ENCODE assay signal across 15 cellular contexts in the genomic region with DNA sequence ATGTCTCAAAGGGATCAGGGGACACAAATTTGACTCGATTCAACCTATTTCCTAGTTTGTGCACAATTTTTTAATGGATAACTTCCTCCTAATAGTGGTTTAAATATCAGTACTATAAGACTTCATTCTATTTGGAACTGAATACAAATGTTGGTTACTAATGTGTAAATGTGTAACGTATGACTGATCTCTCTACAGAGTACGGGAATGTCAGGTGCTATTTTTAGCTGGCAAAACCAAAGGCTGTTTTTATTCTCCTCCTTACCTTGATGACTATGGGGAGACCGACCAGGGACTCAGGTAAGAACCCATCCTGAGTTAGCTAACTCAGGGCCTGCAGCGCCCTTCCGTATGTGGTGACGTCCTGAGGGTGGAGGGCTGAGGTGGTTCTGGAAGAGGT. TPM values are rescaled to one million over a fixed set of nuclear protein-coding genes. Genes with fewer than 3 reads are reported as not detected.
"Had no signal": no experiment of that assay in that cellular context is flagged by ENCODE, and none has a peak within 500 bp of the region (broad histone marks: within the 10 kb centered on the region; RNA-seq: fewer than 3 reads in every experiment).

No MANE protein-coding gene starts in this region.

- H3K27ac ChIP-seq: esophagus squamous epithelium, SJSA1, VCaP had no signal

- H3K4me3 ChIP-seq: esophagus squamous epithelium, SJSA1 had no signal

- H3K4me3 Mint-ChIP-seq: activated CD4-positive, alpha-beta memory T cell treated with anti-CD3 and anti-CD28 coated beads for 36 hours; activated naive CD4-positive, alpha-beta T cell treated with anti-CD3 and anti-CD28 coated beads, Interleukin-2, amount 10 ng/mL, durations not matched to agents 7 days and 5 days; activated T-helper 17 cell treated with anti-CD3 and anti-CD28 coated beads, Interleukin-2, amount 50 U/mL, for 72 hours; stimulated activated naive CD8-positive, alpha-beta T cell treated with anti-CD3 and anti-CD28 coated beads, Interleukin-15, Interleukin-2, amounts not matched to agents 100 ng/mL and 50 ng/mL, for 24 hours had no signal

- H3K27me3 ChIP-seq: esophagus squamous epithelium, SJSA1 had no signal

- H3K27ac Mint-ChIP-seq: activated CD4-positive, alpha-beta memory T cell treated with anti-CD3 and anti-CD28 coated beads for 36 hours; activated naive CD4-positive, alpha-beta T cell treated with anti-CD3 and anti-CD28 coated beads, Interleukin-2, amount 10 ng/mL, durations not matched to agents 7 days and 5 days had no signal

- DNase-seq: activated CD4-positive, alpha-beta memory T cell treated with anti-CD3 and anti-CD28 coated beads for 36 hours; activated naive CD4-positive, alpha-beta T cell treated with anti-CD3 and anti-CD28 coated beads, Interleukin-2, amount 10 ng/mL, durations not matched to agents 7 days and 5 days; anterior cingulate cortex; esophagus squamous epithelium; foreskin fibroblast; posterior cingulate gyrus; stimulated activated CD4-positive, alpha-beta T cell treated with anti-CD3 and anti-CD28 coated beads, Interleukin-12 subunit alpha, Interleukin-12 subunit beta, amount 100 ng/mL, for 4 hours; SW 1271; T-helper 9 cell had no signal

- H3K9me3 Mint-ChIP-seq: activated CD4-positive, alpha-beta memory T cell treated with anti-CD3 and anti-CD28 coated beads for 36 hours; activated naive CD4-positive, alpha-beta T cell treated with anti-CD3 and anti-CD28 coated beads, Interleukin-2, amount 10 ng/mL, durations not matched to agents 7 days and 5 days; activated T-helper 17 cell treated with anti-CD3 and anti-CD28 coated beads, Interleukin-2, amount 50 U/mL, for 72 hours; stimulated activated naive CD8-positive, alpha-beta T cell treated with anti-CD3 and anti-CD28 coated beads, Interleukin-15, Interleukin-2, amounts not matched to agents 100 ng/mL and 50 ng/mL, for 24 hours had no signal

- H3K9me3 ChIP-seq: esophagus squamous epithelium, SJSA1 had no signal

- H3K27me3 Mint-ChIP-seq: activated CD4-positive, alpha-beta memory T cell treated with anti-CD3 and anti-CD28 coated beads for 36 hours; activated naive CD4-positive, alpha-beta T cell treated with anti-CD3 and anti-CD28 coated beads, Interleukin-2, amount 10 ng/mL, durations not matched to agents 7 days and 5 days; activated T-helper 17 cell treated with anti-CD3 and anti-CD28 coated beads, Interleukin-2, amount 50 U/mL, for 72 hours; stimulated activated naive CD8-positive, alpha-beta T cell treated with anti-CD3 and anti-CD28 coated beads, Interleukin-15, Interleukin-2, amounts not matched to agents 100 ng/mL and 50 ng/mL, for 24 hours had no signal

- ATAC-seq: activated T-helper 17 cell treated with anti-CD3 and anti-CD28 coated beads, Interleukin-2, amount 50 U/mL, for 72 hours; sciatic nerve had no signal

RNA-seq across cellular contexts. Expression of a gene that starts 33.0 kb away (rescaled TPM):
- total RNA-seq: activated CD4-positive, alpha-beta memory T cell treated with anti-CD3 and anti-CD28 coated beads for 36 hours; activated T-helper 17 cell treated with anti-CD3 and anti-CD28 coated beads, Interleukin-2, amount 50 U/mL, for 72 hours; bronchial epithelial cell; SJSA1 had no signal
